Comparison of ENCODE assay signal across 1 cellular context in the genomic region with DNA sequence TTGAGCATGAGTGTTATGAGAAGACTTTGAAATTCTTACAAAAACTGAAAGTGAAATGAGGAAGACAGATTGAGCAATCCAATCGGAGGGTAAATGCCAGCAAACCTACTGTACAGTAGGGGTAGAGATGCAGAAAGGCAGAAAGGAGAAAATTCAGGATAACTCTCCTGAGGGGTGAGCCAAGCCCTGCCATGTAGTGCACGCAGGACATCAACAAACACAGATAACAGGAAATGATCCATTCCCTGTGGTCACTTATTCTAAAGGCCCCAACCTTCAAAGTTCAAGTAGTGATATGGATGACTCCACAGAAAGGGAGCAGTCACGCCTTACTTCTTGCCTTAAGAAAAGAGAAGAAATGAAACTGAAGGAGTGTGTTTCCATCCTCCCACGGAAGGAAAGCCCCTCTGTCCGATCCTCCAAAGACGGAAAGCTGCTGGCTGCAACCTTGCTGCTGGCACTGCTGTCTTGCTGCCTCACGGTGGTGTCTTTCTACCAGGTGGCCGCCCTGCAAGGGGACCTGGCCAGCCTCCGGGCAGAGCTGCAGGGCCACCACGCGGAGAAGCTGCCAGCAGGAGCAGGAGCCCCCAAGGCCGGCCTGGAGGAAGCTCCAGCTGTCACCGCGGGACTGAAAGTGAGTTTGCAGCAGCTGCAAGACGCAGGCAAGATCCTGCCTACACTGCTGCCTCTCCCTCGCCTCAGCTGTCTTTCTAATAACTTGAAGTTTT.
TF ChIP-seq lines count a peak whose summit lies in the region.

A gene with protein sequence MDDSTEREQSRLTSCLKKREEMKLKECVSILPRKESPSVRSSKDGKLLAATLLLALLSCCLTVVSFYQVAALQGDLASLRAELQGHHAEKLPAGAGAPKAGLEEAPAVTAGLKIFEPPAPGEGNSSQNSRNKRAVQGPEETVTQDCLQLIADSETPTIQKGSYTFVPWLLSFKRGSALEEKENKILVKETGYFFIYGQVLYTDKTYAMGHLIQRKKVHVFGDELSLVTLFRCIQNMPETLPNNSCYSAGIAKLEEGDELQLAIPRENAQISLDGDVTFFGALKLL (plus strand): TSS at position 118 of the 728 bp plus-strand sequence. CDS start 178 bp downstream, at position 296.

TF ChIP-seq in GM23338, 12 proteins besides CTCF, POLR2A, EP300 and RAD21 (continued from another document):
- TF ChIP-seq, protein P1, sequence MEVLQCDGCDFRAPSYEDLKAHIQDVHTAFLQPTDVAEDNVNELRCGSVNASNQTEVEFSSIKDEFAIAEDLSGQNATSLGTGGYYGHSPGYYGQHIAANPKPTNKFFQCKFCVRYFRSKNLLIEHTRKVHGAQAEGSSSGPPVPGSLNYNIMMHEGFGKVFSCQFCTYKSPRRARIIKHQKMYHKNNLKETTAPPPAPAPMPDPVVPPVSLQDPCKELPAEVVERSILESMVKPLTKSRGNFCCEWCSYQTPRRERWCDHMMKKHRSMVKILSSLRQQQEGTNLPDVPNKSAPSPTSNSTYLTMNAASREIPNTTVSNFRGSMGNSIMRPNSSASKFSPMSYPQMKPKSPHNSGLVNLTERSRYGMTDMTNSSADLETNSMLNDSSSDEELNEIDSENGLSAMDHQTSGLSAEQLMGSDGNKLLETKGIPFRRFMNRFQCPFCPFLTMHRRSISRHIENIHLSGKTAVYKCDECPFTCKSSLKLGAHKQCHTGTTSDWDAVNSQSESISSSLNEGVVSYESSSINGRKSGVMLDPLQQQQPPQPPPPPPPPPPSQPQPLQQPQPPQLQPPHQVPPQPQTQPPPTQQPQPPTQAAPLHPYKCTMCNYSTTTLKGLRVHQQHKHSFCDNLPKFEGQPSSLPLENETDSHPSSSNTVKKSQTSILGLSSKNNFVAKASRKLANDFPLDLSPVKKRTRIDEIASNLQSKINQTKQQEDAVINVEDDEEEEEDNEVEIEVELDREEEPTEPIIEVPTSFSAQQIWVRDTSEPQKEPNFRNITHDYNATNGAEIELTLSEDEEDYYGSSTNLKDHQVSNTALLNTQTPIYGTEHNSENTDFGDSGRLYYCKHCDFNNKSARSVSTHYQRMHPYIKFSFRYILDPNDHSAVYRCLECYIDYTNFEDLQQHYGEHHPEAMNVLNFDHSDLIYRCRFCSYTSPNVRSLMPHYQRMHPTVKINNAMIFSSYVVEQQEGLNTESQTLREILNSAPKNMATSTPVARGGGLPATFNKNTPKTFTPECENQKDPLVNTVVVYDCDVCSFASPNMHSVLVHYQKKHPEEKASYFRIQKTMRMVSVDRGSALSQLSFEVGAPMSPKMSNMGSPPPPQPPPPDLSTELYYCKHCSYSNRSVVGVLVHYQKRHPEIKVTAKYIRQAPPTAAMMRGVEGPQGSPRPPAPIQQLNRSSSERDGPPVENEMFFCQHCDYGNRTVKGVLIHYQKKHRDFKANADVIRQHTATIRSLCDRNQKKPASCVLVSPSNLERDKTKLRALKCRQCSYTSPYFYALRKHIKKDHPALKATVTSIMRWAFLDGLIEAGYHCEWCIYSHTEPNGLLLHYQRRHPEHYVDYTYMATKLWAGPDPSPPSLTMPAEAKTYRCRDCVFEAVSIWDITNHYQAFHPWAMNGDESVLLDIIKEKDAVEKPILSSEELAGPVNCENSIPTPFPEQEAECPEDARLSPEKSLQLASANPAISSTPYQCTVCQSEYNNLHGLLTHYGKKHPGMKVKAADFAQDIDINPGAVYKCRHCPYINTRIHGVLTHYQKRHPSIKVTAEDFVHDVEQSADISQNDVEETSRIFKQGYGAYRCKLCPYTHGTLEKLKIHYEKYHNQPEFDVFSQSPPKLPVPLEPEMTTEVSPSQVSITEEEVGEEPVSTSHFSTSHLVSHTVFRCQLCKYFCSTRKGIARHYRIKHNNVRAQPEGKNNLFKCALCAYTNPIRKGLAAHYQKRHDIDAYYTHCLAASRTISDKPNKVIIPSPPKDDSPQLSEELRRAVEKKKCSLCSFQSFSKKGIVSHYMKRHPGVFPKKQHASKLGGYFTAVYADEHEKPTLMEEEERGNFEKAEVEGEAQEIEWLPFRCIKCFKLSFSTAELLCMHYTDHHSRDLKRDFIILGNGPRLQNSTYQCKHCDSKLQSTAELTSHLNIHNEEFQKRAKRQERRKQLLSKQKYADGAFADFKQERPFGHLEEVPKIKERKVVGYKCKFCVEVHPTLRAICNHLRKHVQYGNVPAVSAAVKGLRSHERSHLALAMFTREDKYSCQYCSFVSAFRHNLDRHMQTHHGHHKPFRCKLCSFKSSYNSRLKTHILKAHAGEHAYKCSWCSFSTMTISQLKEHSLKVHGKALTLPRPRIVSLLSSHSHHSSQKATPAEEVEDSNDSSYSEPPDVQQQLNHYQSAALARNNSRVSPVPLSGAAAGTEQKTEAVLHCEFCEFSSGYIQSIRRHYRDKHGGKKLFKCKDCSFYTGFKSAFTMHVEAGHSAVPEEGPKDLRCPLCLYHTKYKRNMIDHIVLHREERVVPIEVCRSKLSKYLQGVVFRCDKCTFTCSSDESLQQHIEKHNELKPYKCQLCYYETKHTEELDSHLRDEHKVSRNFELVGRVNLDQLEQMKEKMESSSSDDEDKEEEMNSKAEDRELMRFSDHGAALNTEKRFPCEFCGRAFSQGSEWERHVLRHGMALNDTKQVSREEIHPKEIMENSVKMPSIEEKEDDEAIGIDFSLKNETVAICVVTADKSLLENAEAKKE (CRISPR knock-in tag; IDR thresholded peaks at IDR 0.05), result peak; percentile 91
- TF ChIP-seq, protein P2, sequence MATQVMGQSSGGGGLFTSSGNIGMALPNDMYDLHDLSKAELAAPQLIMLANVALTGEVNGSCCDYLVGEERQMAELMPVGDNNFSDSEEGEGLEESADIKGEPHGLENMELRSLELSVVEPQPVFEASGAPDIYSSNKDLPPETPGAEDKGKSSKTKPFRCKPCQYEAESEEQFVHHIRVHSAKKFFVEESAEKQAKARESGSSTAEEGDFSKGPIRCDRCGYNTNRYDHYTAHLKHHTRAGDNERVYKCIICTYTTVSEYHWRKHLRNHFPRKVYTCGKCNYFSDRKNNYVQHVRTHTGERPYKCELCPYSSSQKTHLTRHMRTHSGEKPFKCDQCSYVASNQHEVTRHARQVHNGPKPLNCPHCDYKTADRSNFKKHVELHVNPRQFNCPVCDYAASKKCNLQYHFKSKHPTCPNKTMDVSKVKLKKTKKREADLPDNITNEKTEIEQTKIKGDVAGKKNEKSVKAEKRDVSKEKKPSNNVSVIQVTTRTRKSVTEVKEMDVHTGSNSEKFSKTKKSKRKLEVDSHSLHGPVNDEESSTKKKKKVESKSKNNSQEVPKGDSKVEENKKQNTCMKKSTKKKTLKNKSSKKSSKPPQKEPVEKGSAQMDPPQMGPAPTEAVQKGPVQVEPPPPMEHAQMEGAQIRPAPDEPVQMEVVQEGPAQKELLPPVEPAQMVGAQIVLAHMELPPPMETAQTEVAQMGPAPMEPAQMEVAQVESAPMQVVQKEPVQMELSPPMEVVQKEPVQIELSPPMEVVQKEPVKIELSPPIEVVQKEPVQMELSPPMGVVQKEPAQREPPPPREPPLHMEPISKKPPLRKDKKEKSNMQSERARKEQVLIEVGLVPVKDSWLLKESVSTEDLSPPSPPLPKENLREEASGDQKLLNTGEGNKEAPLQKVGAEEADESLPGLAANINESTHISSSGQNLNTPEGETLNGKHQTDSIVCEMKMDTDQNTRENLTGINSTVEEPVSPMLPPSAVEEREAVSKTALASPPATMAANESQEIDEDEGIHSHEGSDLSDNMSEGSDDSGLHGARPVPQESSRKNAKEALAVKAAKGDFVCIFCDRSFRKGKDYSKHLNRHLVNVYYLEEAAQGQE (IDR thresholded peaks at IDR 0.05; ENCODE audit: unreplicated experiment), result no peak
